Comparison of ENCODE assay signal across 1 cellular context in the genomic region with DNA sequence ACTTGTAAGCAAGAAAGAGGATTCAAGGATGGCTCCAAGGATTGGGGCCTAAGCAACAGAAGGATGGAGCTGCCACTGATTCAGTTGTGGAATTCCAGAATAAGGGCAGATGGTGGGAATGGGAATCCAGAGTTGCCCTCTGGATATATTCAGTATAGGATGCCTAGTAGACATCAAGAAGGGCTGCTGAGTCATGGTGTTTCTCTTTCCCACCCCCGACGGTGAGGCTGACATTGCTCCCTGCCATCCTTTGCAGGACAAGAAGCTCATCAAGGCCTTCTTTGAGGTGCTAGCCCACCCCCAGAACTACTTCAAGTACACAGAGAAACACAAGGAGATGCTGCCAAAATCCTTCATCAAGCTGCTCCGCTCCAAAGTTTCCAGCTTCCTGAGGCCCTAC.
TF ChIP-seq lines count a peak whose summit lies in the region.

No MANE protein-coding gene starts in this region.

TF ChIP-seq in K562, 482 proteins besides CTCF, POLR2A, EP300 and RAD21 (continues in another document):
- TF ChIP-seq CCNT2 (IDR thresholded peaks at IDR 0.05; ENCODE audit: borderline replicate concordance, extremely low read depth, insufficient read length, low read depth, low read length) (no peak), CTBP1 (IDR thresholded peaks at IDR 0.05; ENCODE audit: borderline replicate concordance) (peak; percentile 37; the same call in 1 of the 2 replicates), POLR3G (IDR thresholded peaks at IDR 0.05; ENCODE audit: extremely low read depth, insufficient read length, insufficient replicate concordance) (no peak), NR4A1 (CRISPR knock-in tag; IDR thresholded peaks at IDR 0.05) (no peak), NR4A1 (tag; IDR thresholded peaks at IDR 0.05) (peak; percentile 9; the same call in 1 of the 2 replicates), RB1 (IDR thresholded peaks at IDR 0.05; ENCODE audit: low read depth) (no peak), FOXP1 (CRISPR knock-in tag; IDR thresholded peaks at IDR 0.05) (no peak), BDP1 (IDR thresholded peaks at IDR 0.05; ENCODE audit: insufficient read depth, insufficient read length) (no peak), GATAD2A (IDR thresholded peaks at IDR 0.05) (no peak), JUN (IDR thresholded peaks at IDR 0.05; ENCODE audit: borderline replicate concordance, low read depth, low read length) (no peak), JUN (CRISPR knock-in tag; IDR thresholded peaks at IDR 0.05; ENCODE audit: borderline replicate concordance) (no peak), NFE2L1 (tag; IDR thresholded peaks at IDR 0.05; ENCODE audit: borderline replicate concordance, low read depth) (peak; percentile 70; the same call in 1 of the 2 replicates), PURB (CRISPR knock-in tag; IDR thresholded peaks at IDR 0.05; ENCODE audit: low read depth) (no peak), TEAD2 (tag; IDR thresholded peaks at IDR 0.05) (no peak), RFX7 (CRISPR knock-in tag; IDR thresholded peaks at IDR 0.05) (no peak), HLTF (IDR thresholded peaks at IDR 0.05) (no peak), MCM5 (IDR thresholded peaks at IDR 0.05; ENCODE audit: low read depth) (no peak), ZNF785 (CRISPR knock-in tag; IDR thresholded peaks at IDR 0.05) (no peak), C11orf30 (IDR thresholded peaks at IDR 0.05; ENCODE audit: low read depth) (peak; percentile 93), FOXJ2 (tag; IDR thresholded peaks at IDR 0.05) (no peak), ZNF561 (CRISPR knock-in tag; conservative IDR thresholded peaks at IDR 0.05) (no peak), ZNF311 (CRISPR knock-in tag; IDR thresholded peaks at IDR 0.05) (no peak), ZBED1 (IDR thresholded peaks at IDR 0.05) (no peak), JUND (IDR thresholded peaks at IDR 0.05; ENCODE audit: borderline replicate concordance, low read depth, low read length) (no peak), JUND (tag; IDR thresholded peaks at IDR 0.05; ENCODE audit: borderline replicate concordance, low read depth, low read length) (no peak), ZNF436 (CRISPR knock-in tag; IDR thresholded peaks at IDR 0.05) (no peak), ARNT (IDR thresholded peaks at IDR 0.05) (no peak), ZNF780A (CRISPR knock-in tag; IDR thresholded peaks at IDR 0.05) (no peak), MAZ (CRISPR knock-in tag; conservative IDR thresholded peaks at IDR 0.05 in 1 of 2, IDR thresholded peaks at IDR 0.05 in 1 of 2) (no peak), LCOR (CRISPR knock-in tag; IDR thresholded peaks at IDR 0.05) (no peak), HOXB6 (CRISPR knock-in tag; IDR thresholded peaks at IDR 0.05; ENCODE audit: borderline replicate concordance) (no peak), CBX3 (IDR thresholded peaks at IDR 0.05; ENCODE audit: borderline replicate concordance in 1 of 2, low read length in 2 of 2) (no peak), SP2 (IDR thresholded peaks at IDR 0.05; ENCODE audit: extremely low read depth, low read depth, low read length, poor library complexity, severe bottlenecking) (no peak), SMAD4 (CRISPR knock-in tag; conservative IDR thresholded peaks at IDR 0.05) (0 out of 2 replicates have a peak, but pooled peaks have one; percentile 7), MAFG (tag; conservative IDR thresholded peaks at IDR 0.05) (peak; percentile 92), RBFOX2 (IDR thresholded peaks at IDR 0.05; ENCODE audit: low read depth, low read length) (no peak), MAFK (IDR thresholded peaks at IDR 0.05; ENCODE audit: low read length) (peak; percentile 84), NFE2 (IDR thresholded peaks at IDR 0.05; ENCODE audit: low read depth) (peak; percentile 95), ZNF316 (IDR thresholded peaks at IDR 0.05) (peak; percentile 94), EHMT2 (IDR thresholded peaks at IDR 0.05) (no peak), FOSL1 (tag; conservative IDR thresholded peaks at IDR 0.05) (0 out of 2 replicates have a peak, but pooled peaks have one; percentile 15), DMBX1 (CRISPR knock-in tag; IDR thresholded peaks at IDR 0.05; ENCODE audit: borderline replicate concordance) (no peak), MAFF (IDR thresholded peaks at IDR 0.05; ENCODE audit: low read length) (peak; percentile 83), ZKSCAN1 (IDR thresholded peaks at IDR 0.05; ENCODE audit: low read depth, low read length) (no peak), RBM14 (IDR thresholded peaks at IDR 0.05; ENCODE audit: borderline replicate concordance, insufficient read depth, low read depth, low read length) (no peak), SAP30 (IDR thresholded peaks at IDR 0.05; ENCODE audit: borderline replicate concordance, insufficient read depth, low read depth, low read length, poor library complexity, severe bottlenecking) (no peak), ARHGAP35 (IDR thresholded peaks at IDR 0.05; ENCODE audit: partially characterized antibody) (no peak), HNRNPK (IDR thresholded peaks at IDR 0.05; ENCODE audit: low read depth, low read length, poor library complexity, severe bottlenecking) (no peak), BACH1 (tag; IDR thresholded peaks at IDR 0.05) (peak; percentile 44; the same call in 1 of the 2 replicates), BCOR (IDR thresholded peaks at IDR 0.05) (no peak), POLR2AphosphoS2 (IDR thresholded peaks at IDR 0.05; ENCODE audit: low read length) (no peak)
- TF ChIP-seq, protein P1, sequence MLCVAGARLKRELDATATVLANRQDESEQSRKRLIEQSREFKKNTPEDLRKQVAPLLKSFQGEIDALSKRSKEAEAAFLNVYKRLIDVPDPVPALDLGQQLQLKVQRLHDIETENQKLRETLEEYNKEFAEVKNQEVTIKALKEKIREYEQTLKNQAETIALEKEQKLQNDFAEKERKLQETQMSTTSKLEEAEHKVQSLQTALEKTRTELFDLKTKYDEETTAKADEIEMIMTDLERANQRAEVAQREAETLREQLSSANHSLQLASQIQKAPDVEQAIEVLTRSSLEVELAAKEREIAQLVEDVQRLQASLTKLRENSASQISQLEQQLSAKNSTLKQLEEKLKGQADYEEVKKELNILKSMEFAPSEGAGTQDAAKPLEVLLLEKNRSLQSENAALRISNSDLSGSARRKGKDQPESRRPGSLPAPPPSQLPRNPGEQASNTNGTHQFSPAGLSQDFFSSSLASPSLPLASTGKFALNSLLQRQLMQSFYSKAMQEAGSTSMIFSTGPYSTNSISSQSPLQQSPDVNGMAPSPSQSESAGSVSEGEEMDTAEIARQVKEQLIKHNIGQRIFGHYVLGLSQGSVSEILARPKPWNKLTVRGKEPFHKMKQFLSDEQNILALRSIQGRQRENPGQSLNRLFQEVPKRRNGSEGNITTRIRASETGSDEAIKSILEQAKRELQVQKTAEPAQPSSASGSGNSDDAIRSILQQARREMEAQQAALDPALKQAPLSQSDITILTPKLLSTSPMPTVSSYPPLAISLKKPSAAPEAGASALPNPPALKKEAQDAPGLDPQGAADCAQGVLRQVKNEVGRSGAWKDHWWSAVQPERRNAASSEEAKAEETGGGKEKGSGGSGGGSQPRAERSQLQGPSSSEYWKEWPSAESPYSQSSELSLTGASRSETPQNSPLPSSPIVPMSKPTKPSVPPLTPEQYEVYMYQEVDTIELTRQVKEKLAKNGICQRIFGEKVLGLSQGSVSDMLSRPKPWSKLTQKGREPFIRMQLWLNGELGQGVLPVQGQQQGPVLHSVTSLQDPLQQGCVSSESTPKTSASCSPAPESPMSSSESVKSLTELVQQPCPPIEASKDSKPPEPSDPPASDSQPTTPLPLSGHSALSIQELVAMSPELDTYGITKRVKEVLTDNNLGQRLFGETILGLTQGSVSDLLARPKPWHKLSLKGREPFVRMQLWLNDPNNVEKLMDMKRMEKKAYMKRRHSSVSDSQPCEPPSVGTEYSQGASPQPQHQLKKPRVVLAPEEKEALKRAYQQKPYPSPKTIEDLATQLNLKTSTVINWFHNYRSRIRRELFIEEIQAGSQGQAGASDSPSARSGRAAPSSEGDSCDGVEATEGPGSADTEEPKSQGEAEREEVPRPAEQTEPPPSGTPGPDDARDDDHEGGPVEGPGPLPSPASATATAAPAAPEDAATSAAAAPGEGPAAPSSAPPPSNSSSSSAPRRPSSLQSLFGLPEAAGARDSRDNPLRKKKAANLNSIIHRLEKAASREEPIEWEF (CRISPR knock-in tag; IDR thresholded peaks at IDR 0.05), result no peak
- TF ChIP-seq, protein P2, sequence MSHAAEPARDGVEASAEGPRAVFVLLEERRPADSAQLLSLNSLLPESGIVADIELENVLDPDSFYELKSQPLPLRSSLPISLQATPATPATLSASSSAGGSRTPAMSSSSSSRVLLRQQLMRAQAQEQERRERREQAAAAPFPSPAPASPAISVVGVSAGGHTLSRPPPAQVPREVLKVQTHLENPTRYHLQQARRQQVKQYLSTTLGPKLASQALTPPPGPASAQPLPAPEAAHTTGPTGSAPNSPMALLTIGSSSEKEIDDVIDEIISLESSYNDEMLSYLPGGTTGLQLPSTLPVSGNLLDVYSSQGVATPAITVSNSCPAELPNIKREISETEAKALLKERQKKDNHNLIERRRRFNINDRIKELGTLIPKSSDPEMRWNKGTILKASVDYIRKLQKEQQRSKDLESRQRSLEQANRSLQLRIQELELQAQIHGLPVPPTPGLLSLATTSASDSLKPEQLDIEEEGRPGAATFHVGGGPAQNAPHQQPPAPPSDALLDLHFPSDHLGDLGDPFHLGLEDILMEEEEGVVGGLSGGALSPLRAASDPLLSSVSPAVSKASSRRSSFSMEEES (CRISPR knock-in tag; IDR thresholded peaks at IDR 0.05), result no peak
- TF ChIP-seq, protein P3, sequence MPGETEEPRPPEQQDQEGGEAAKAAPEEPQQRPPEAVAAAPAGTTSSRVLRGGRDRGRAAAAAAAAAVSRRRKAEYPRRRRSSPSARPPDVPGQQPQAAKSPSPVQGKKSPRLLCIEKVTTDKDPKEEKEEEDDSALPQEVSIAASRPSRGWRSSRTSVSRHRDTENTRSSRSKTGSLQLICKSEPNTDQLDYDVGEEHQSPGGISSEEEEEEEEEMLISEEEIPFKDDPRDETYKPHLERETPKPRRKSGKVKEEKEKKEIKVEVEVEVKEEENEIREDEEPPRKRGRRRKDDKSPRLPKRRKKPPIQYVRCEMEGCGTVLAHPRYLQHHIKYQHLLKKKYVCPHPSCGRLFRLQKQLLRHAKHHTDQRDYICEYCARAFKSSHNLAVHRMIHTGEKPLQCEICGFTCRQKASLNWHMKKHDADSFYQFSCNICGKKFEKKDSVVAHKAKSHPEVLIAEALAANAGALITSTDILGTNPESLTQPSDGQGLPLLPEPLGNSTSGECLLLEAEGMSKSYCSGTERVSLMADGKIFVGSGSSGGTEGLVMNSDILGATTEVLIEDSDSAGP (CRISPR knock-in tag; IDR thresholded peaks at IDR 0.05), result no peak
- TF ChIP-seq, protein P4, sequence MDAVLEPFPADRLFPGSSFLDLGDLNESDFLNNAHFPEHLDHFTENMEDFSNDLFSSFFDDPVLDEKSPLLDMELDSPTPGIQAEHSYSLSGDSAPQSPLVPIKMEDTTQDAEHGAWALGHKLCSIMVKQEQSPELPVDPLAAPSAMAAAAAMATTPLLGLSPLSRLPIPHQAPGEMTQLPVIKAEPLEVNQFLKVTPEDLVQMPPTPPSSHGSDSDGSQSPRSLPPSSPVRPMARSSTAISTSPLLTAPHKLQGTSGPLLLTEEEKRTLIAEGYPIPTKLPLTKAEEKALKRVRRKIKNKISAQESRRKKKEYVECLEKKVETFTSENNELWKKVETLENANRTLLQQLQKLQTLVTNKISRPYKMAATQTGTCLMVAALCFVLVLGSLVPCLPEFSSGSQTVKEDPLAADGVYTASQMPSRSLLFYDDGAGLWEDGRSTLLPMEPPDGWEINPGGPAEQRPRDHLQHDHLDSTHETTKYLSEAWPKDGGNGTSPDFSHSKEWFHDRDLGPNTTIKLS (IDR thresholded peaks at IDR 0.05; ENCODE audit: borderline replicate concordance, low read depth), result no peak
- TF ChIP-seq, protein P5, sequence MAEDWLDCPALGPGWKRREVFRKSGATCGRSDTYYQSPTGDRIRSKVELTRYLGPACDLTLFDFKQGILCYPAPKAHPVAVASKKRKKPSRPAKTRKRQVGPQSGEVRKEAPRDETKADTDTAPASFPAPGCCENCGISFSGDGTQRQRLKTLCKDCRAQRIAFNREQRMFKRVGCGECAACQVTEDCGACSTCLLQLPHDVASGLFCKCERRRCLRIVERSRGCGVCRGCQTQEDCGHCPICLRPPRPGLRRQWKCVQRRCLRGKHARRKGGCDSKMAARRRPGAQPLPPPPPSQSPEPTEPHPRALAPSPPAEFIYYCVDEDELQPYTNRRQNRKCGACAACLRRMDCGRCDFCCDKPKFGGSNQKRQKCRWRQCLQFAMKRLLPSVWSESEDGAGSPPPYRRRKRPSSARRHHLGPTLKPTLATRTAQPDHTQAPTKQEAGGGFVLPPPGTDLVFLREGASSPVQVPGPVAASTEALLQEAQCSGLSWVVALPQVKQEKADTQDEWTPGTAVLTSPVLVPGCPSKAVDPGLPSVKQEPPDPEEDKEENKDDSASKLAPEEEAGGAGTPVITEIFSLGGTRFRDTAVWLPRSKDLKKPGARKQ (CRISPR knock-in tag; IDR thresholded peaks at IDR 0.05), result no peak
- TF ChIP-seq, protein P6, sequence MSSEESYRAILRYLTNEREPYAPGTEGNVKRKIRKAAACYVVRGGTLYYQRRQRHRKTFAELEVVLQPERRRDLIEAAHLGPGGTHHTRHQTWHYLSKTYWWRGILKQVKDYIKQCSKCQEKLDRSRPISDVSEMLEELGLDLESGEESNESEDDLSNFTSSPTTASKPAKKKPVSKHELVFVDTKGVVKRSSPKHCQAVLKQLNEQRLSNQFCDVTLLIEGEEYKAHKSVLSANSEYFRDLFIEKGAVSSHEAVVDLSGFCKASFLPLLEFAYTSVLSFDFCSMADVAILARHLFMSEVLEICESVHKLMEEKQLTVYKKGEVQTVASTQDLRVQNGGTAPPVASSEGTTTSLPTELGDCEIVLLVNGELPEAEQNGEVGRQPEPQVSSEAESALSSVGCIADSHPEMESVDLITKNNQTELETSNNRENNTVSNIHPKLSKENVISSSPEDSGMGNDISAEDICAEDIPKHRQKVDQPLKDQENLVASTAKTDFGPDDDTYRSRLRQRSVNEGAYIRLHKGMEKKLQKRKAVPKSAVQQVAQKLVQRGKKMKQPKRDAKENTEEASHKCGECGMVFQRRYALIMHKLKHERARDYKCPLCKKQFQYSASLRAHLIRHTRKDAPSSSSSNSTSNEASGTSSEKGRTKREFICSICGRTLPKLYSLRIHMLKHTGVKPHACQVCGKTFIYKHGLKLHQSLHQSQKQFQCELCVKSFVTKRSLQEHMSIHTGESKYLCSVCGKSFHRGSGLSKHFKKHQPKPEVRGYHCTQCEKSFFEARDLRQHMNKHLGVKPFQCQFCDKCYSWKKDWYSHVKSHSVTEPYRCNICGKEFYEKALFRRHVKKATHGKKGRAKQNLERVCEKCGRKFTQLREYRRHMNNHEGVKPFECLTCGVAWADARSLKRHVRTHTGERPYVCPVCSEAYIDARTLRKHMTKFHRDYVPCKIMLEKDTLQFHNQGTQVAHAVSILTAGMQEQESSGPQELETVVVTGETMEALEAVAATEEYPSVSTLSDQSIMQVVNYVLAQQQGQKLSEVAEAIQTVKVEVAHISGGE (CRISPR knock-in tag; IDR thresholded peaks at IDR 0.05), result no peak
- TF ChIP-seq, protein P7, sequence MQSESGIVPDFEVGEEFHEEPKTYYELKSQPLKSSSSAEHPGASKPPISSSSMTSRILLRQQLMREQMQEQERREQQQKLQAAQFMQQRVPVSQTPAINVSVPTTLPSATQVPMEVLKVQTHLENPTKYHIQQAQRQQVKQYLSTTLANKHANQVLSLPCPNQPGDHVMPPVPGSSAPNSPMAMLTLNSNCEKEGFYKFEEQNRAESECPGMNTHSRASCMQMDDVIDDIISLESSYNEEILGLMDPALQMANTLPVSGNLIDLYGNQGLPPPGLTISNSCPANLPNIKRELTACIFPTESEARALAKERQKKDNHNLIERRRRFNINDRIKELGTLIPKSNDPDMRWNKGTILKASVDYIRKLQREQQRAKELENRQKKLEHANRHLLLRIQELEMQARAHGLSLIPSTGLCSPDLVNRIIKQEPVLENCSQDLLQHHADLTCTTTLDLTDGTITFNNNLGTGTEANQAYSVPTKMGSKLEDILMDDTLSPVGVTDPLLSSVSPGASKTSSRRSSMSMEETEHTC (IDR thresholded peaks at IDR 0.05), result no peak
